22 cellular contexts compared by ENCODE assay signal in the genomic region with DNA sequence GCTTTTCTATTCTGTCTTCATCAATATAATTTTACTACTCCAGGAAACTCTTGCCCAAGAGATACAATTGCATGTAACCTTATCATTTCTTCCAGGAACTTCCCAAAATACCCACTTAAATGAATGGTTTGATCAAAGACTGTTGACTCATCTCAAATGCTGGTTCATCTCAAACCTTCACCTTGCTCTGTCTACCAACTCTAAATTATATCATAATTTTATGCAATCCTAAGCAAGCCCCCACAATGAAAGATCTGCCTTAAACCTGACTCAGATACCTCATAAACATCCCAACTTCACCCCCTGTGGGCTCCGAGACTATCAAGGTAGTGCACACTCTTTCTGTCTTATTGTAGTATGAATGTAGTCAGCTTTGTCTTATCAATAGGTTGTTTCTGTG.
"Had no signal": no experiment of that assay in that cellular context is flagged by ENCODE, and none has a peak within 500 bp of the region (broad histone marks: within the 10 kb centered on the region; RNA-seq: fewer than 3 reads in every experiment).

No MANE protein-coding gene starts in this region.

- H3K4me3 Mint-ChIP-seq: nephron; stimulated activated effector memory CD8-positive, alpha-beta T cell treated with anti-CD3 and anti-CD28 coated beads, Interleukin-12 subunit alpha, Interleukin-12 subunit beta, amount 100 ng/mL, for 72 hours; stimulated activated naive CD8-positive, alpha-beta T cell treated with anti-CD3 and anti-CD28 coated beads, Interleukin-15, Interleukin-2, amounts not matched to agents 100 ng/mL and 50 ng/mL, for 24 hours had no signal

- H3K4me1 ChIP-seq: colonic mucosa, parathyroid adenoma, psoas muscle, right lobe of liver, tibial nerve had no signal

- ATAC-seq: left colon; left ventricle myocardium superior; psoas muscle; right lobe of liver; stimulated activated effector memory CD8-positive, alpha-beta T cell treated with anti-CD3 and anti-CD28 coated beads, Interleukin-12 subunit alpha, Interleukin-12 subunit beta, amount 100 ng/mL, for 72 hours had no signal

- H2AFZ ChIP-seq: hepatocyte, parathyroid adenoma had no signal

- H3K79me2 ChIP-seq: hepatocyte, parathyroid adenoma had no signal

- H3K9me3 Mint-ChIP-seq: stimulated activated effector memory CD8-positive, alpha-beta T cell treated with anti-CD3 and anti-CD28 coated beads, Interleukin-12 subunit alpha, Interleukin-12 subunit beta, amount 100 ng/mL, for 72 hours; stimulated activated naive CD8-positive, alpha-beta T cell treated with anti-CD3 and anti-CD28 coated beads, Interleukin-15, Interleukin-2, amounts not matched to agents 100 ng/mL and 50 ng/mL, for 24 hours had no signal

- H3K4me1 Mint-ChIP-seq: nephron had no signal

- H3K27me3 ChIP-seq: colonic mucosa, hepatocyte, right lobe of liver, testis, tibial nerve had no signal

- H3K36me3 Mint-ChIP-seq: stimulated activated effector memory CD8-positive, alpha-beta T cell treated with anti-CD3 and anti-CD28 coated beads, Interleukin-12 subunit alpha, Interleukin-12 subunit beta, amount 100 ng/mL, for 72 hours had no signal

- H3K27ac ChIP-seq: colonic mucosa, hepatocyte, parathyroid adenoma, psoas muscle, right lobe of liver, tibial nerve had no signal

- H3K27me3 Mint-ChIP-seq: stimulated activated naive CD8-positive, alpha-beta T cell treated with anti-CD3 and anti-CD28 coated beads, Interleukin-15, Interleukin-2, amounts not matched to agents 100 ng/mL and 50 ng/mL, for 24 hours had no signal

- DNase-seq: colonic mucosa; dermis blood vessel endothelial cell; foreskin melanocyte; head of caudate nucleus; left colon; left ventricle myocardium superior; mesenchymal stem cell; midbrain; occipital lobe; psoas muscle; retina; right lobe of liver; stimulated activated CD4-positive, alpha-beta T cell treated with anti-CD3 and anti-CD28 coated beads, Interleukin-4, amount 100 ng/mL, for 1 hour; stimulated activated CD8-positive, alpha-beta memory T cell treated with anti-CD3 and anti-CD28 coated beads, Interleukin-4, amount 100 ng/mL, for 48 hours; testis had no signal

- H3K9ac ChIP-seq: parathyroid adenoma had no signal

- H3K27ac Mint-ChIP-seq: nephron; stimulated activated effector memory CD8-positive, alpha-beta T cell treated with anti-CD3 and anti-CD28 coated beads, Interleukin-12 subunit alpha, Interleukin-12 subunit beta, amount 100 ng/mL, for 72 hours; stimulated activated naive CD8-positive, alpha-beta T cell treated with anti-CD3 and anti-CD28 coated beads, Interleukin-15, Interleukin-2, amounts not matched to agents 100 ng/mL and 50 ng/mL, for 24 hours had no signal

- H3K4me2 ChIP-seq: hepatocyte had no signal

- H3K4me3 ChIP-seq: colonic mucosa, hepatocyte, lung, psoas muscle, right lobe of liver, testis, tibial nerve had no signal
